Comparison of ENCODE assay signal across 1 cellular context in the genomic region with DNA sequence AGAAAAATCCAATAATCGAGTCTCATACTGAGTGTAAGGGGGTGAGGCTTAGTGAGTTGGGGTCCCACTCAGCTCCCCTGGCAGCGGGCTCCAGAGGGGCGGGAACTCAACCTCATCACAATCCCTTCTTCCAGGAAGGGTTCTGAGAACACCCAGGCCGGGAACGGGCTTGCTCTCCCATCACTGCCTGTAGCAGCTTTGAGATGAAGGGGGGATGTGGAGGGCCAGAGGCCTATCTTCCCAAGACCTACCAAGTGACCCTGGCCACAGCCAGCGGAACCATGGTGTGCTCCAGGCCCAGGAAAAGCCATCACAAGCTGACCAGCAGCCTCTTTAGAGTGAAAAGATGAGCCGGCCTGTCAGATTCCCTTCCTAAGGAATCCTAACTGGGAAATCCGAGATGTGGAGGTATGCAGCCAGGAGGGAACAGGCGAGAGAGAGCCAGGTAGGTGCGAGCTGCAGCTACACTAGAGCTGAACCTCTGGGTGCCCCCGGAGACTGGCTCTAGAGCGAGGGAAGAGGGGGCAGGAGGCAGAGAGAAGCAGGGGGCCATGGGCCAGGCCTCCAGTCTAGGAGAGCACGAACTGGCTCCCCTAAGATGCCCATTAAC.
TF ChIP-seq lines count a peak whose summit lies in the region.

No MANE protein-coding gene starts in this region.

TF ChIP-seq in HepG2, 621 proteins besides CTCF, POLR2A, EP300 and RAD21:
- TF ChIP-seq HNRNPH1 (optimal IDR thresholded peaks at IDR 0.05; ENCODE audit: low read depth, low read length): no peak
